Comparison of ENCODE assay signal across 22 cellular contexts in the genomic region with DNA sequence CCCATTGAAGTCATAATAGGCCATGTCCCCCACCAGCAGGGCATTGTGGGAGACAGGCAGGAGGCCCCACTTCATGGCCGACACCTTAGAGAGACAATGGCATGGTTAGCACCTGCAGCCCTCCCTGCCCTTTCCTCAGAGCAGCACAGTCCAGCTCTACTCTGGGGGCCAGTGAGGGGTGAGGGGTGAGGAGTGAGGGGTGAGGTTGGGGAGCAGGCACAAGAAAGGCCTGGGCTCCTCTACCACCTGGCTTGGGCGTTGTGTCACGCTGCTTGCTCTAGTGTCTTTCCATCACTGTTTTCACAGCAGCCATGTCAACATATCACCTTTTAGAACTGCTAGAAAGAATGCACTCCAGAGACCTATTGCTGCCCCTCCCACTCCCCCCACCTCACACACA.
"Had no signal": no experiment of that assay in that cellular context is flagged by ENCODE, and none has a peak within 500 bp of the region (broad histone marks: within the 10 kb centered on the region; RNA-seq: fewer than 3 reads in every experiment).

No MANE protein-coding gene starts in this region.

- H3K9me3 ChIP-seq: lower lobe of right lung, tibial artery, vagina had no signal

- DNase-seq: activated CD4-positive, alpha-beta T cell treated with anti-CD3 and anti-CD28 coated beads, Interleukin-2, amount 10 ng/mL, durations not matched to agents 7 days and 5 days; activated CD4-positive, CD25-positive, alpha-beta regulatory T cell; activated CD8-positive, alpha-beta memory T cell treated with anti-CD3 and anti-CD28 coated beads, Interleukin-2, amount 50 U/mL, for 4 hours; activated CD8-positive, alpha-beta T cell treated with anti-CD3 and anti-CD28 coated beads, Interleukin-2, amount 10 ng/mL, durations not matched to agents 7 days and 5 days; activated gamma-delta T cell treated with Interleukin-2 at 50 U/mL for 16 hours; activated naive CD8-positive, alpha-beta T cell treated with anti-CD3 and anti-CD28 coated beads for 36 hours; activated T-cell treated with anti-CD3 and anti-CD28 coated beads, Interleukin-2, amount 50 U/mL, for 72 hours; amniotic stem cell; dorsolateral prefrontal cortex; foreskin fibroblast; lower lobe of right lung; stimulated activated CD4-positive, alpha-beta T cell treated with anti-CD3 and anti-CD28 coated beads, Interleukin-12 subunit alpha, Interleukin-12 subunit beta, amount 100 ng/mL, for 4 hours; stimulated activated CD4-positive, alpha-beta T cell treated with anti-CD3 and anti-CD28 coated beads, Interleukin-2, amount 100 ng/mL, for 24 hours; stimulated activated naive CD8-positive, alpha-beta T cell treated with anti-CD3 and anti-CD28 coated beads, Interleukin-15, Interleukin-2, amounts not matched to agents 100 U/mL and 50 U/mL, for 24 hours; substantia nigra; T-helper 1 cell; T-helper 9 cell had no signal

- H3K9ac ChIP-seq: parathyroid adenoma had no signal

- H3K36me3 ChIP-seq: lower lobe of right lung, tibial artery, vagina had no signal

- H3K4me3 ChIP-seq: dorsolateral prefrontal cortex, lower lobe of right lung, tibial artery, vagina had no signal

- ATAC-seq: activated CD8-positive, alpha-beta T cell treated with anti-CD3 and anti-CD28 coated beads, Interleukin-2, amount 10 ng/mL, durations not matched to agents 7 days and 5 days; activated T-cell treated with anti-CD3 and anti-CD28 coated beads, Interleukin-2, amount 50 U/mL, for 72 hours; lower lobe of right lung; natural killer cell treated with Interleukin-12 subunit alpha and Interleukin-12 subunit beta and Interleukin-15 and Interleukin-18, amount 100 ng/mL, for 72 hours; stimulated activated naive CD8-positive, alpha-beta T cell treated with anti-CD3 and anti-CD28 coated beads, Interleukin-15, Interleukin-2, amounts not matched to agents 100 U/mL and 50 U/mL, for 24 hours had no signal

- H2AFZ ChIP-seq: parathyroid adenoma had no signal

- H3K27me3 ChIP-seq: vagina had no signal

- H3K4me1 ChIP-seq: lower lobe of right lung, parathyroid adenoma, tibial artery, vagina had no signal

- H3K27ac ChIP-seq: dorsolateral prefrontal cortex, epithelial cell of prostate, lower lobe of right lung, parathyroid adenoma, tibial artery, vagina had no signal
